Comparison of ENCODE assay signal across 13 cellular contexts in genomic region chr5:141319202-141319601, GRCh38. TPM values are rescaled to one million over a fixed set of nuclear protein-coding genes. Genes with fewer than 3 reads are reported as not detected.
DNase-seq lines count a peak whose midpoint lies in the region; ATAC-seq, FAIRE-seq and TF ChIP-seq lines count a peak whose summit lies in the region.
"Had no signal": no experiment of that assay in that cellular context is flagged by ENCODE, and none has a peak within 500 bp of the region (broad histone marks: within the 10 kb centered on the region; RNA-seq: fewer than 3 reads in every experiment).

No MANE protein-coding gene starts in this region.

- H3K4me3 Mint-ChIP-seq in activated T-helper 2 cell treated with anti-CD3 and anti-CD28 coated beads, Interferon-gamma antibody, Interleukin-2, Interleukin-4, amounts not matched to agents 10 μg/mL and 5 μg/mL and 100 μg/mL, durations not matched to agents 14 hours and 24 hours and 36 hours (ENCODE audit: low read depth): peak overlapping the region; percentile 94

- TF ChIP-seq CTCF in HepG2 (CRISPR knock-in tag; IDR thresholded peaks at IDR 0.05) (no peak), right lobe of liver (IDR thresholded peaks at IDR 0.05) (no peak), spleen (IDR thresholded peaks at IDR 0.05 in 8 of 11, conservative IDR thresholded peaks at IDR 0.05 in 3 of 11) (no peak)

- intact Hi-C loops in HepG2 (cut with micrococcal nuclease; ENCODE audit: unreplicated experiment) (no loop called here), right lobe of liver (cut with DNase I) (no loop called here), spleen (cut with DNase I; ENCODE audit: low total_unique reads) (no loop called here)
- intact Hi-C loops in activated T-helper 2 cell treated with anti-CD3 and anti-CD28 coated beads, Interferon-gamma antibody, Interleukin-2, Interleukin-4, amounts not matched to agents 10 μg/mL and 5 μg/mL and 100 μg/mL, durations not matched to agents 14 hours and 24 hours and 36 hours (cut with micrococcal nuclease): no loop called here

- H3K79me2 ChIP-seq in HepG2 (ENCODE audit: insufficient read depth, low read length): peaks cover 23% of the 10 kb centered on the region

- H3K27ac ChIP-seq in HepG2 (ENCODE audit: extremely low read length, insufficient read depth, low read length) (no peak overlapping the region), right lobe of liver (no peak overlapping the region), mesodermal cell (ENCODE audit: low read depth, low read length, severe bottlenecking) (no peak overlapping the region), spleen (no peak overlapping the region)

- H3K27ac Mint-ChIP-seq in activated T-helper 2 cell treated with anti-CD3 and anti-CD28 coated beads, Interferon-gamma antibody, Interleukin-2, Interleukin-4, amounts not matched to agents 10 μg/mL and 5 μg/mL and 100 μg/mL, durations not matched to agents 14 hours and 24 hours and 36 hours: peak overlapping the region; percentile 17

- H2AFZ ChIP-seq in HepG2 (ENCODE audit: low read length): no peak overlapping the region

- in situ Hi-C loops in HepG2 (cut with HindIII; ENCODE audit: extremely low pct_ligation_motif_present, low pct_unique_long_range_greater_than_20kb): no loop called here

- H3K4me3 ChIP-seq in HepG2 (replicated peaks in 1 of 3; ENCODE audit: insufficient read depth in 1 of 3, low read depth in 2 of 3, low read length in 3 of 3): no peak overlapping the region; a peak in 1 of 6 replicates
- H3K4me3 ChIP-seq in right lobe of liver: no peak overlapping the region
- peak overlapping the region; percentile 69 for H3K4me3 ChIP-seq in mesodermal cell (ENCODE audit: extremely low read depth, insufficient read depth, low read length, poor library complexity, severe bottlenecking)
- H3K4me3 ChIP-seq in spleen: peak overlapping the region in 2 of 8 donors; percentile 49 to 82

- no peak for TF ChIP-seq RAD21 in HepG2 (CRISPR knock-in tag; IDR thresholded peaks at IDR 0.05)

- POLR2A ChIA-PET in HepG2 (lab: Yijun Ruan, JAX): no interaction called here

- H3K9ac ChIP-seq in HepG2 (ENCODE audit: insufficient read depth, low read depth, low read length): no peak overlapping the region

- H3K36me3 ChIP-seq in HepG2 (replicated peaks in 1 of 2; ENCODE audit: control insufficient read depth in 1 of 2, insufficient read depth in 2 of 2, low read length in 2 of 2): peaks cover 4 to 14% of the 10 kb centered on the region in 2 experiments
- H3K36me3 ChIP-seq in right lobe of liver: peaks cover 0 to 11% (median 0%) of the 10 kb centered on the region in 4 donors
- peaks cover 48% of the 10 kb centered on the region for H3K36me3 ChIP-seq in mesodermal cell (ENCODE audit: control insufficient read depth, insufficient read depth, low read length)
- peaks cover 9 to 58% (median 38%) of the 10 kb centered on the region in 6 donors for H3K36me3 ChIP-seq in spleen

- H3K9me3 Mint-ChIP-seq in activated T-helper 2 cell treated with anti-CD3 and anti-CD28 coated beads, Interferon-gamma antibody, Interleukin-2, Interleukin-4, amounts not matched to agents 10 μg/mL and 5 μg/mL and 100 μg/mL, durations not matched to agents 14 hours and 24 hours and 36 hours: peaks cover 56% of the 10 kb centered on the region

- peak overlapping the region; percentile 75 for H3K4me2 ChIP-seq in HepG2 (ENCODE audit: low read depth, low read length)

- no peaks in the 10 kb centered on the region for H3K27me3 Mint-ChIP-seq in activated T-helper 2 cell treated with anti-CD3 and anti-CD28 coated beads, Interferon-gamma antibody, Interleukin-2, Interleukin-4, amounts not matched to agents 10 μg/mL and 5 μg/mL and 100 μg/mL, durations not matched to agents 14 hours and 24 hours and 36 hours (ENCODE audit: low read depth)

- no peaks in the 10 kb centered on the region; a peak in 1 of 5 replicates for H3K27me3 ChIP-seq in HepG2 (ENCODE audit: control insufficient read depth in 1 of 2, insufficient read depth in 2 of 2, low read length in 2 of 2)
- H3K27me3 ChIP-seq in right lobe of liver: no peaks in the 10 kb centered on the region
- no peaks in the 10 kb centered on the region for H3K27me3 ChIP-seq in spleen (replicated peaks in 1 of 7)

- WGBS in HepG2 (ENCODE audit: low lambda C conversion rate): 96% methylated on average over 6 of the region's 6 CpGs
- 92% methylated on average over 6 of the region's 6 CpGs for WGBS in right lobe of liver (ENCODE audit: insufficient coverage, low coverage, low lambda C conversion rate, missing lambda C conversion rate)
- WGBS in mesodermal cell (ENCODE audit: insufficient coverage in 2 of 2), 2 experiments: 93 to 95% methylated on average over 6 of the region's 6 CpGs
- 95 to 99% (median 98%) methylated on average over 6 of the region's 6 CpGs for WGBS in spleen, 5 donors

- TF ChIP-seq POLR2A in HepG2 (IDR thresholded peaks at IDR 0.05; ENCODE audit: insufficient read depth in 1 of 2, low read depth in 2 of 2, low read length in 2 of 2) (no peak), right lobe of liver (IDR thresholded peaks at IDR 0.05) (no peak), spleen (IDR thresholded peaks at IDR 0.05) (no peak)

- H4K20me1 ChIP-seq in HepG2 (ENCODE audit: insufficient read depth, low read length): no peaks in the 10 kb centered on the region

- DNase-seq in HepG2 (ENCODE audit: low spot score): no peak
- DNase-seq in right lobe of liver: no peak
- no peak for DNase-seq in activated T-helper 2 cell treated with anti-CD3 and anti-CD28 coated beads, Interferon-gamma antibody, Interleukin-2, Interleukin-4, amounts not matched to agents 10 μg/mL and 5 μg/mL and 100 μg/mL, durations not matched to agents 14 hours and 24 hours and 36 hours (ENCODE audit: low spot score)
- no peak for DNase-seq in NCI-H1105 (lab: John Stamatoyannopoulos, UW)
- no peak for DNase-seq in spleen
- no peak for DNase-seq in NCI-H446 (lab: John Stamatoyannopoulos, UW)
- DNase-seq: effector CD8-positive, alpha-beta T cell; left cardiac atrium; NCI-H69; stimulated activated CD4-positive, alpha-beta T cell treated with anti-CD3 and anti-CD28 coated beads, Interleukin-4, amount 100 ng/mL, for 4 hours had no signal

- H3K4me1 ChIP-seq in HepG2 (ENCODE audit: insufficient read depth, low read length) (peaks cover 26% of the 10 kb centered on the region), right lobe of liver (no peaks in the 10 kb centered on the region), mesodermal cell (ENCODE audit: control insufficient read depth, insufficient read depth, low read length, poor library complexity, severe bottlenecking) (no peaks in the 10 kb centered on the region), spleen (peaks cover 4 to 22% (median 11%) of the 10 kb centered on the region in 6 donors)

- peaks cover 14% of the 10 kb centered on the region for H3K4me1 Mint-ChIP-seq in activated T-helper 2 cell treated with anti-CD3 and anti-CD28 coated beads, Interferon-gamma antibody, Interleukin-2, Interleukin-4, amounts not matched to agents 10 μg/mL and 5 μg/mL and 100 μg/mL, durations not matched to agents 14 hours and 24 hours and 36 hours (ENCODE audit: low read depth)

- BruUV-seq in HepG2 (replicated peaks; lab: Mats Ljungman, UMichigan): no TSS peak

- peaks cover 48% of the 10 kb centered on the region for H3K9me3 ChIP-seq in HepG2 (ENCODE audit: low read length)
- H3K9me3 ChIP-seq in right lobe of liver: peaks cover 9 to 35% (median 22%) of the 10 kb centered on the region in 4 donors
- H3K9me3 ChIP-seq in mesodermal cell (ENCODE audit: control insufficient read depth, low read length): peaks cover 47% of the 10 kb centered on the region
- H3K9me3 ChIP-seq in spleen: peaks cover 43 to 94% (median 92%) of the 10 kb centered on the region in 8 donors

- FAIRE-seq in HepG2 (lab: Jason Lieb, UNC): no peak

- CTCF ChIA-PET in HepG2 (lab: Yijun Ruan, JAX; ENCODE audit: low intra/inter-chr PET ratio, low total read pairs): no interaction called here

- ATAC-seq in HepG2 (no peak), right lobe of liver (no peak), HG03045 (IDR thresholded peaks at IDR 0.05; ENCODE audit: unreplicated experiment) (no peak)
- ATAC-seq: left cardiac atrium had no signal

- no peak for TF ChIP-seq EP300 in HepG2 (IDR thresholded peaks at IDR 0.05; ENCODE audit: low read depth in 2 of 2, low read length in 2 of 2)
- no peak for TF ChIP-seq EP300 in HepG2 (CRISPR knock-in tag; IDR thresholded peaks at IDR 0.05; ENCODE audit: borderline replicate concordance)

- peaks cover 66% of the 10 kb centered on the region for H3K36me3 Mint-ChIP-seq in activated T-helper 2 cell treated with anti-CD3 and anti-CD28 coated beads, Interferon-gamma antibody, Interleukin-2, Interleukin-4, amounts not matched to agents 10 μg/mL and 5 μg/mL and 100 μg/mL, durations not matched to agents 14 hours and 24 hours and 36 hours (ENCODE audit: low read depth)

RNA-seq across cellular contexts. Expression of gene TAF7, which starts 1.4 kb away (rescaled TPM):
- 61.5 and 96.6 TPM in 2 replicates for total RNA-seq in HepG2 (2016; rRNA removed; fragmentation: Illumina TruSeq; extraction: Trizol)
- total RNA-seq in HepG2 (2016; cell fraction: cytosol; rRNA removed; fragmentation: Illumina TruSeq; extraction: Trizol; ENCODE audit: low read depth): 5.6 and 7.8 TPM in 2 replicates
- 65.7 and 103 TPM in 2 replicates for total RNA-seq in HepG2 (2016; cell fraction: insoluble cytoplasmic fraction; rRNA removed; fragmentation: Illumina TruSeq; extraction: Trizol)
- total RNA-seq in HepG2 (2016; cell fraction: membrane; rRNA removed; fragmentation: Illumina TruSeq; extraction: Trizol): 26.2 and 27.2 TPM in 2 replicates
- total RNA-seq in HepG2 (2016; cell fraction: nucleus; rRNA removed; fragmentation: Illumina TruSeq; extraction: Trizol): 48.3 and 52.1 TPM in 2 replicates
- 36.5 and 41.6 TPM in 2 replicates for polyA plus RNA-seq in HepG2 (2011; rRNA removed)
- polyA plus RNA-seq in HepG2 (2011; cell fraction: cytosol; rRNA removed): 19.3 and 29.5 TPM in 2 replicates
- 15.4 and 21.7 TPM in 2 replicates for polyA plus RNA-seq in HepG2 (2011; cell fraction: nucleus; rRNA removed)
- polyA plus RNA-seq in HepG2 (2012): 58.4 and 61.5 TPM in 2 replicates
- polyA plus RNA-seq in HepG2 (2016; cell fraction: cytosol; fragmentation: Illumina TruSeq; extraction: Trizol; ENCODE audit: low read depth): 5.0 and 5.2 TPM in 2 replicates
- 99.1 and 115 TPM in 2 replicates for polyA plus RNA-seq in HepG2 (2016; cell fraction: insoluble cytoplasmic fraction; fragmentation: Illumina TruSeq; extraction: Trizol; ENCODE audit: low read depth)
- 13.3 and 13.4 TPM in 2 replicates for polyA plus RNA-seq in HepG2 (2016; cell fraction: membrane; fragmentation: Illumina TruSeq; extraction: Trizol; ENCODE audit: low read depth)
- 65.8 and 67.0 TPM in 2 replicates for polyA plus RNA-seq in HepG2 (2016; cell fraction: nucleus; fragmentation: Illumina TruSeq; extraction: Trizol; ENCODE audit: insufficient read depth, low read depth)
- 19.4 and 22.5 TPM in 2 replicates for polyA minus RNA-seq in HepG2 (2011; rRNA and poly(A)+ RNA removed; ENCODE audit: low replicate concordance)
- 20.1 and 27.6 TPM in 2 replicates for polyA minus RNA-seq in HepG2 (2011; cell fraction: cytosol; rRNA and poly(A)+ RNA removed)
- 39.0 and 39.8 TPM in 2 replicates for polyA minus RNA-seq in HepG2 (2011; cell fraction: nucleus; rRNA and poly(A)+ RNA removed)
- 10 to 100 TPM; 17.7 to 37.9 (median 22.3) TPM for total RNA-seq in right lobe of liver
- 67.1 and 70.5 TPM in 2 replicates for total RNA-seq in activated T-helper 2 cell treated with anti-CD3 and anti-CD28 coated beads, Interferon-gamma antibody, Interleukin-2, Interleukin-4, amounts not matched to agents 10 μg/mL and 5 μg/mL and 100 μg/mL, durations not matched to agents 14 hours and 24 hours and 36 hours
- polyA plus RNA-seq in mesodermal cell (2013, experiment 1 of 2): 121 TPM
- polyA plus RNA-seq in mesodermal cell (2013, experiment 2 of 2): 127 TPM
- 10 to 100 TPM; 67.6 to 80.6 (median 75.7) TPM for total RNA-seq in spleen
- polyA plus RNA-seq in spleen: 100 to 1,000 TPM in 2 of 3 donors, 10 to 100 TPM in 1; 91.1 to 112 (median 111) TPM

RNA-seq across cellular contexts. Expression of gene PCDHGA1, which starts 11.1 kb away (rescaled TPM):
- total RNA-seq in HepG2 (2016; rRNA removed; fragmentation: Illumina TruSeq; extraction: Trizol): 0.04 and 0.31 TPM in 2 replicates
- 0.10 TPM in 1 of 2 replicates, not detected in the other for total RNA-seq in HepG2 (2016; cell fraction: cytosol; rRNA removed; fragmentation: Illumina TruSeq; extraction: Trizol; ENCODE audit: low read depth)
- 0.07 and 0.17 TPM in 2 replicates for total RNA-seq in HepG2 (2016; cell fraction: insoluble cytoplasmic fraction; rRNA removed; fragmentation: Illumina TruSeq; extraction: Trizol)
- total RNA-seq in HepG2 (2016; cell fraction: membrane; rRNA removed; fragmentation: Illumina TruSeq; extraction: Trizol): 0.03 and 0.06 TPM in 2 replicates
- total RNA-seq in HepG2 (2016; cell fraction: nucleus; rRNA removed; fragmentation: Illumina TruSeq; extraction: Trizol): 0.37 and 0.38 TPM in 2 replicates
- 0.40 TPM in 2 replicates for polyA plus RNA-seq in HepG2 (2011; rRNA removed)
- 0.23 and 0.24 TPM in 2 replicates for polyA plus RNA-seq in HepG2 (2011; cell fraction: cytosol; rRNA removed)
- 0.83 and 0.87 TPM in 2 replicates for polyA plus RNA-seq in HepG2 (2011; cell fraction: nucleus; rRNA removed)
- polyA plus RNA-seq in HepG2 (2012): 0.16 and 0.17 TPM in 2 replicates
- not detected in 2 replicates for polyA plus RNA-seq in HepG2 (2016; cell fraction: cytosol; fragmentation: Illumina TruSeq; extraction: Trizol; ENCODE audit: low read depth)
- 0.14 and 0.20 TPM in 2 replicates for polyA plus RNA-seq in HepG2 (2016; cell fraction: insoluble cytoplasmic fraction; fragmentation: Illumina TruSeq; extraction: Trizol; ENCODE audit: low read depth)
- polyA plus RNA-seq in HepG2 (2016; cell fraction: membrane; fragmentation: Illumina TruSeq; extraction: Trizol; ENCODE audit: low read depth): 0.05 TPM in 1 of 2 replicates, not detected in the other
- 0.36 and 0.53 TPM in 2 replicates for polyA plus RNA-seq in HepG2 (2016; cell fraction: nucleus; fragmentation: Illumina TruSeq; extraction: Trizol; ENCODE audit: insufficient read depth, low read depth)
- 0.12 and 0.78 TPM in 2 replicates for polyA minus RNA-seq in HepG2 (2011; rRNA and poly(A)+ RNA removed; ENCODE audit: low replicate concordance)
- 0.18 and 0.20 TPM in 2 replicates for polyA minus RNA-seq in HepG2 (2011; cell fraction: cytosol; rRNA and poly(A)+ RNA removed)
- 1.3 and 2.0 TPM in 2 replicates for polyA minus RNA-seq in HepG2 (2011; cell fraction: nucleus; rRNA and poly(A)+ RNA removed)
- total RNA-seq in right lobe of liver: under 1 TPM in 5 of 6 experiments, not detected in 1; 0.04 to 0.18 (median 0.12) TPM
- total RNA-seq in activated T-helper 2 cell treated with anti-CD3 and anti-CD28 coated beads, Interferon-gamma antibody, Interleukin-2, Interleukin-4, amounts not matched to agents 10 μg/mL and 5 μg/mL and 100 μg/mL, durations not matched to agents 14 hours and 24 hours and 36 hours: 0.09 and 0.14 TPM in 2 replicates
- polyA plus RNA-seq in mesodermal cell (2013, experiment 1 of 2): 0.59 TPM
- 0.25 TPM for polyA plus RNA-seq in mesodermal cell (2013, experiment 2 of 2)
- under 1 TPM in 6 of 7 donors, not detected in 1; 0.17 to 0.52 (median 0.36) TPM for total RNA-seq in spleen
- polyA plus RNA-seq in spleen: under 1 TPM; 0.04 to 0.06 (median 0.06) TPM

RNA-seq across cellular contexts. Expression of gene SLC25A2, which starts 15.4 kb away (rescaled TPM):
- 0.13 TPM in 1 of 2 replicates, not detected in the other for total RNA-seq in HepG2 (2016; rRNA removed; fragmentation: Illumina TruSeq; extraction: Trizol)
- not detected in 2 replicates for total RNA-seq in HepG2 (2016; cell fraction: cytosol; rRNA removed; fragmentation: Illumina TruSeq; extraction: Trizol; ENCODE audit: low read depth)
- not detected in 2 replicates for total RNA-seq in HepG2 (2016; cell fraction: insoluble cytoplasmic fraction; rRNA removed; fragmentation: Illumina TruSeq; extraction: Trizol)
- total RNA-seq in HepG2 (2016; cell fraction: membrane; rRNA removed; fragmentation: Illumina TruSeq; extraction: Trizol): not detected in 2 replicates
- 0.62 and 0.94 TPM in 2 replicates for total RNA-seq in HepG2 (2016; cell fraction: nucleus; rRNA removed; fragmentation: Illumina TruSeq; extraction: Trizol)
- polyA plus RNA-seq in HepG2 (2011; rRNA removed): not detected in 2 replicates
- polyA plus RNA-seq in HepG2 (2011; cell fraction: cytosol; rRNA removed): not detected in 2 replicates
- polyA plus RNA-seq in HepG2 (2011; cell fraction: nucleus; rRNA removed): 0.12 TPM in 1 of 2 replicates, not detected in the other
- not detected in 2 replicates for polyA plus RNA-seq in HepG2 (2012)
- polyA plus RNA-seq in HepG2 (2016; cell fraction: cytosol; fragmentation: Illumina TruSeq; extraction: Trizol; ENCODE audit: low read depth): not detected in 2 replicates
- polyA plus RNA-seq in HepG2 (2016; cell fraction: insoluble cytoplasmic fraction; fragmentation: Illumina TruSeq; extraction: Trizol; ENCODE audit: low read depth): not detected in 2 replicates
- polyA plus RNA-seq in HepG2 (2016; cell fraction: membrane; fragmentation: Illumina TruSeq; extraction: Trizol; ENCODE audit: low read depth): not detected in 2 replicates
- 0.34 TPM in 1 of 2 replicates, not detected in the other for polyA plus RNA-seq in HepG2 (2016; cell fraction: nucleus; fragmentation: Illumina TruSeq; extraction: Trizol; ENCODE audit: insufficient read depth, low read depth)
- not detected in 2 replicates for polyA minus RNA-seq in HepG2 (2011; rRNA and poly(A)+ RNA removed; ENCODE audit: low replicate concordance)
- not detected in 2 replicates for polyA minus RNA-seq in HepG2 (2011; cell fraction: cytosol; rRNA and poly(A)+ RNA removed)
- polyA minus RNA-seq in HepG2 (2011; cell fraction: nucleus; rRNA and poly(A)+ RNA removed): 0.87 and 1.0 TPM in 2 replicates
- under 1 TPM in 1 of 6 experiments, not detected in 5; 0.31 TPM for total RNA-seq in right lobe of liver
- 0.16 TPM in 1 of 2 replicates, not detected in the other for total RNA-seq in activated T-helper 2 cell treated with anti-CD3 and anti-CD28 coated beads, Interferon-gamma antibody, Interleukin-2, Interleukin-4, amounts not matched to agents 10 μg/mL and 5 μg/mL and 100 μg/mL, durations not matched to agents 14 hours and 24 hours and 36 hours
- polyA plus RNA-seq in mesodermal cell (2013, experiment 1 of 2): not detected
- polyA plus RNA-seq in mesodermal cell (2013, experiment 2 of 2): not detected
- 1 to 10 TPM in 6 of 7 donors, under 1 TPM in 1; 0.57 to 3.0 (median 2.2) TPM for total RNA-seq in spleen
- under 1 TPM; 0.05 to 0.22 (median 0.07) TPM for polyA plus RNA-seq in spleen
- total RNA-seq: HT1080, left cardiac atrium had no signal

RNA-seq across cellular contexts. Expression of gene PCDHGA2, which starts 19.4 kb away (rescaled TPM):
- total RNA-seq in HepG2 (2016; rRNA removed; fragmentation: Illumina TruSeq; extraction: Trizol) (0.04 TPM in 1 of 2 replicates, not detected in the other), right lobe of liver (under 1 TPM; 0.49 to 0.88 (median 0.57) TPM), spleen (1 to 10 TPM in 6 of 7 donors, under 1 TPM in 1; 0.84 to 3.9 (median 1.8) TPM)
- total RNA-seq in HepG2 (2016; cell fraction: cytosol; rRNA removed; fragmentation: Illumina TruSeq; extraction: Trizol; ENCODE audit: low read depth): not detected in 2 replicates
- total RNA-seq in HepG2 (2016; cell fraction: insoluble cytoplasmic fraction; rRNA removed; fragmentation: Illumina TruSeq; extraction: Trizol): not detected in 2 replicates
- not detected in 2 replicates for total RNA-seq in HepG2 (2016; cell fraction: membrane; rRNA removed; fragmentation: Illumina TruSeq; extraction: Trizol)
- 0.09 TPM in 1 of 2 replicates, not detected in the other for total RNA-seq in HepG2 (2016; cell fraction: nucleus; rRNA removed; fragmentation: Illumina TruSeq; extraction: Trizol)
- polyA plus RNA-seq in HepG2 (2011; rRNA removed) (0.09 and 0.11 TPM in 2 replicates), spleen (under 1 TPM; 0.04 to 0.19 (median 0.06) TPM)
- polyA plus RNA-seq in HepG2 (2011; cell fraction: cytosol; rRNA removed): 0.06 and 0.07 TPM in 2 replicates
- polyA plus RNA-seq in HepG2 (2011; cell fraction: nucleus; rRNA removed): 0.24 and 0.26 TPM in 2 replicates
- polyA plus RNA-seq in HepG2 (2012): 0.07 TPM in 2 replicates
- not detected in 2 replicates for polyA plus RNA-seq in HepG2 (2016; cell fraction: cytosol; fragmentation: Illumina TruSeq; extraction: Trizol; ENCODE audit: low read depth)
- 0.04 TPM in 1 of 2 replicates, not detected in the other for polyA plus RNA-seq in HepG2 (2016; cell fraction: insoluble cytoplasmic fraction; fragmentation: Illumina TruSeq; extraction: Trizol; ENCODE audit: low read depth)
- polyA plus RNA-seq in HepG2 (2016; cell fraction: membrane; fragmentation: Illumina TruSeq; extraction: Trizol; ENCODE audit: low read depth): not detected in 2 replicates
- 0.16 and 0.25 TPM in 2 replicates for polyA plus RNA-seq in HepG2 (2016; cell fraction: nucleus; fragmentation: Illumina TruSeq; extraction: Trizol; ENCODE audit: insufficient read depth, low read depth)
- polyA minus RNA-seq in HepG2 (2011; rRNA and poly(A)+ RNA removed; ENCODE audit: low replicate concordance): 0.02 and 0.12 TPM in 2 replicates
- polyA minus RNA-seq in HepG2 (2011; cell fraction: cytosol; rRNA and poly(A)+ RNA removed): 0.09 TPM in 1 of 2 replicates, not detected in the other
- 0.50 and 0.52 TPM in 2 replicates for polyA minus RNA-seq in HepG2 (2011; cell fraction: nucleus; rRNA and poly(A)+ RNA removed)
- total RNA-seq in activated T-helper 2 cell treated with anti-CD3 and anti-CD28 coated beads, Interferon-gamma antibody, Interleukin-2, Interleukin-4, amounts not matched to agents 10 μg/mL and 5 μg/mL and 100 μg/mL, durations not matched to agents 14 hours and 24 hours and 36 hours: 0.09 and 0.11 TPM in 2 replicates
- 0.29 TPM for polyA plus RNA-seq in mesodermal cell (2013, experiment 1 of 2)
- polyA plus RNA-seq in mesodermal cell (2013, experiment 2 of 2): 0.40 TPM

RNA-seq across cellular contexts. Expression of gene PCDHGA3, which starts 24.4 kb away (rescaled TPM):
- not detected in 2 replicates for total RNA-seq in HepG2 (2016; rRNA removed; fragmentation: Illumina TruSeq; extraction: Trizol)
- total RNA-seq in HepG2 (2016; cell fraction: cytosol; rRNA removed; fragmentation: Illumina TruSeq; extraction: Trizol; ENCODE audit: low read depth): not detected in 2 replicates
- total RNA-seq in HepG2 (2016; cell fraction: insoluble cytoplasmic fraction; rRNA removed; fragmentation: Illumina TruSeq; extraction: Trizol): not detected in 2 replicates
- not detected in 2 replicates for total RNA-seq in HepG2 (2016; cell fraction: membrane; rRNA removed; fragmentation: Illumina TruSeq; extraction: Trizol)
- total RNA-seq in HepG2 (2016; cell fraction: nucleus; rRNA removed; fragmentation: Illumina TruSeq; extraction: Trizol): 0.28 TPM in 1 of 2 replicates, not detected in the other
- polyA plus RNA-seq in HepG2 (2011; rRNA removed): 0.03 and 0.05 TPM in 2 replicates
- polyA plus RNA-seq in HepG2 (2011; cell fraction: cytosol; rRNA removed): 0.01 and 0.03 TPM in 2 replicates
- polyA plus RNA-seq in HepG2 (2011; cell fraction: nucleus; rRNA removed): 0.19 and 0.27 TPM in 2 replicates
- polyA plus RNA-seq in HepG2 (2012): 0.07 TPM in 1 of 2 replicates, not detected in the other
- polyA plus RNA-seq in HepG2 (2016; cell fraction: cytosol; fragmentation: Illumina TruSeq; extraction: Trizol; ENCODE audit: low read depth): not detected in 2 replicates
- not detected in 2 replicates for polyA plus RNA-seq in HepG2 (2016; cell fraction: insoluble cytoplasmic fraction; fragmentation: Illumina TruSeq; extraction: Trizol; ENCODE audit: low read depth)
- not detected in 2 replicates for polyA plus RNA-seq in HepG2 (2016; cell fraction: membrane; fragmentation: Illumina TruSeq; extraction: Trizol; ENCODE audit: low read depth)
- not detected in 2 replicates for polyA plus RNA-seq in HepG2 (2016; cell fraction: nucleus; fragmentation: Illumina TruSeq; extraction: Trizol; ENCODE audit: insufficient read depth, low read depth)
- polyA minus RNA-seq in HepG2 (2011; rRNA and poly(A)+ RNA removed; ENCODE audit: low replicate concordance): 0.08 TPM in 1 of 2 replicates, not detected in the other
- not detected in 2 replicates for polyA minus RNA-seq in HepG2 (2011; cell fraction: cytosol; rRNA and poly(A)+ RNA removed)
- 0.26 and 0.37 TPM in 2 replicates for polyA minus RNA-seq in HepG2 (2011; cell fraction: nucleus; rRNA and poly(A)+ RNA removed)
- total RNA-seq in right lobe of liver: 1 to 10 TPM in 2 of 6 experiments, under 1 TPM in 4; 0.51 to 1.8 (median 0.76) TPM
- total RNA-seq in activated T-helper 2 cell treated with anti-CD3 and anti-CD28 coated beads, Interferon-gamma antibody, Interleukin-2, Interleukin-4, amounts not matched to agents 10 μg/mL and 5 μg/mL and 100 μg/mL, durations not matched to agents 14 hours and 24 hours and 36 hours: 0.11 and 0.16 TPM in 2 replicates
- 2.8 TPM for polyA plus RNA-seq in mesodermal cell (2013, experiment 1 of 2)
- 2.6 TPM for polyA plus RNA-seq in mesodermal cell (2013, experiment 2 of 2)
- total RNA-seq in spleen: 1 to 10 TPM in 5 of 7 donors, under 1 TPM in 2; 0.60 to 4.4 (median 2.1) TPM
- under 1 TPM in 1 of 3 donors, not detected in 2; 0.22 TPM for polyA plus RNA-seq in spleen
